1 cellular context compared by ENCODE assay signal in genomic region chr6:28104392-28105250, GRCh38.
A peak's percentile ranks its signal among the peaks of the same experiment; 100 is the strongest.
TF ChIP-seq lines count a peak whose summit lies in the region.

No MANE protein-coding gene starts in this region.

TF ChIP-seq in HepG2, 621 proteins besides CTCF, POLR2A, EP300 and RAD21 (continued from another document and continues in another):
- TF ChIP-seq, protein P1, sequence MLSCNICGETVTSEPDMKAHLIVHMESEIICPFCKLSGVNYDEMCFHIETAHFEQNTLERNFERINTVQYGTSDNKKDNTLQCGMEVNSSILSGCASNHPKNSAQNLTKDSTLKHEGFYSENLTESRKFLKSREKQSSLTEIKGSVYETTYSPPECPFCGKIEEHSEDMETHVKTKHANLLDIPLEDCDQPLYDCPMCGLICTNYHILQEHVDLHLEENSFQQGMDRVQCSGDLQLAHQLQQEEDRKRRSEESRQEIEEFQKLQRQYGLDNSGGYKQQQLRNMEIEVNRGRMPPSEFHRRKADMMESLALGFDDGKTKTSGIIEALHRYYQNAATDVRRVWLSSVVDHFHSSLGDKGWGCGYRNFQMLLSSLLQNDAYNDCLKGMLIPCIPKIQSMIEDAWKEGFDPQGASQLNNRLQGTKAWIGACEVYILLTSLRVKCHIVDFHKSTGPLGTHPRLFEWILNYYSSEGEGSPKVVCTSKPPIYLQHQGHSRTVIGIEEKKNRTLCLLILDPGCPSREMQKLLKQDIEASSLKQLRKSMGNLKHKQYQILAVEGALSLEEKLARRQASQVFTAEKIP (CRISPR knock-in tag; IDR thresholded peaks at IDR 0.05; ENCODE audit: borderline replicate concordance): no peak
- TF ChIP-seq ONECUT2 (CRISPR knock-in tag; IDR thresholded peaks at IDR 0.05): no peak
- TF ChIP-seq ZNF747 (CRISPR knock-in tag; IDR thresholded peaks at IDR 0.05; ENCODE audit: borderline replicate concordance): peak; percentile 91
- 0 out of 4 replicates have a peak, but pooled peaks of 1 of the 2 experiments have one; percentile 31 for TF ChIP-seq NR2F1 (CRISPR knock-in tag; IDR thresholded peaks at IDR 0.05)
- TF ChIP-seq GLI4 (CRISPR knock-in tag; IDR thresholded peaks at IDR 0.05; ENCODE audit: borderline replicate concordance): no peak; the same call in 1 of the 2 replicates
- no peak; the same call in 1 of the 2 replicates for TF ChIP-seq ZNF598 (CRISPR knock-in tag; IDR thresholded peaks at IDR 0.05; ENCODE audit: borderline replicate concordance)
- TF ChIP-seq ZNF546 (CRISPR knock-in tag; conservative IDR thresholded peaks at IDR 0.05): 0 out of 2 replicates have a peak, but pooled peaks have one; percentile 58
- TF ChIP-seq, protein P2, sequence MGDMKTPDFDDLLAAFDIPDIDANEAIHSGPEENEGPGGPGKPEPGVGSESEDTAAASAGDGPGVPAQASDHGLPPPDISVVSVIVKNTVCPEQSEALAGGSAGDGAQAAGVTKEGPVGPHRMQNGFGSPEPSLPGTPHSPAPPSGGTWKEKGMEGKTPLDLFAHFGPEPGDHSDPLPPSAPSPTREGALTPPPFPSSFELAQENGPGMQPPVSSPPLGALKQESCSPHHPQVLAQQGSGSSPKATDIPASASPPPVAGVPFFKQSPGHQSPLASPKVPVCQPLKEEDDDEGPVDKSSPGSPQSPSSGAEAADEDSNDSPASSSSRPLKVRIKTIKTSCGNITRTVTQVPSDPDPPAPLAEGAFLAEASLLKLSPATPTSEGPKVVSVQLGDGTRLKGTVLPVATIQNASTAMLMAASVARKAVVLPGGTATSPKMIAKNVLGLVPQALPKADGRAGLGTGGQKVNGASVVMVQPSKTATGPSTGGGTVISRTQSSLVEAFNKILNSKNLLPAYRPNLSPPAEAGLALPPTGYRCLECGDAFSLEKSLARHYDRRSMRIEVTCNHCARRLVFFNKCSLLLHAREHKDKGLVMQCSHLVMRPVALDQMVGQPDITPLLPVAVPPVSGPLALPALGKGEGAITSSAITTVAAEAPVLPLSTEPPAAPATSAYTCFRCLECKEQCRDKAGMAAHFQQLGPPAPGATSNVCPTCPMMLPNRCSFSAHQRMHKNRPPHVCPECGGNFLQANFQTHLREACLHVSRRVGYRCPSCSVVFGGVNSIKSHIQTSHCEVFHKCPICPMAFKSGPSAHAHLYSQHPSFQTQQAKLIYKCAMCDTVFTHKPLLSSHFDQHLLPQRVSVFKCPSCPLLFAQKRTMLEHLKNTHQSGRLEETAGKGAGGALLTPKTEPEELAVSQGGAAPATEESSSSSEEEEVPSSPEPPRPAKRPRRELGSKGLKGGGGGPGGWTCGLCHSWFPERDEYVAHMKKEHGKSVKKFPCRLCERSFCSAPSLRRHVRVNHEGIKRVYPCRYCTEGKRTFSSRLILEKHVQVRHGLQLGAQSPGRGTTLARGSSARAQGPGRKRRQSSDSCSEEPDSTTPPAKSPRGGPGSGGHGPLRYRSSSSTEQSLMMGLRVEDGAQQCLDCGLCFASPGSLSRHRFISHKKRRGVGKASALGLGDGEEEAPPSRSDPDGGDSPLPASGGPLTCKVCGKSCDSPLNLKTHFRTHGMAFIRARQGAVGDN (CRISPR knock-in tag; IDR thresholded peaks at IDR 0.05): peak; percentile 98
- TF ChIP-seq TP53 (CRISPR knock-in tag; conservative IDR thresholded peaks at IDR 0.05): 0 out of 2 replicates have a peak, but pooled peaks have one; percentile 44
- TF ChIP-seq KLF6 (CRISPR knock-in tag; IDR thresholded peaks at IDR 0.05): peak; percentile 17; the same call in 1 of the 2 replicates
- peak; percentile 12; the same call in 1 of the 2 replicates for TF ChIP-seq FOXP4 (CRISPR knock-in tag; IDR thresholded peaks at IDR 0.05)
- TF ChIP-seq RBAK (CRISPR knock-in tag; IDR thresholded peaks at IDR 0.05): no peak
- TF ChIP-seq NR2C2 (CRISPR knock-in tag; IDR thresholded peaks at IDR 0.05; ENCODE audit: borderline replicate concordance): 0 out of 2 replicates have a peak, but pooled peaks have one; percentile 60
- TF ChIP-seq, protein P3, sequence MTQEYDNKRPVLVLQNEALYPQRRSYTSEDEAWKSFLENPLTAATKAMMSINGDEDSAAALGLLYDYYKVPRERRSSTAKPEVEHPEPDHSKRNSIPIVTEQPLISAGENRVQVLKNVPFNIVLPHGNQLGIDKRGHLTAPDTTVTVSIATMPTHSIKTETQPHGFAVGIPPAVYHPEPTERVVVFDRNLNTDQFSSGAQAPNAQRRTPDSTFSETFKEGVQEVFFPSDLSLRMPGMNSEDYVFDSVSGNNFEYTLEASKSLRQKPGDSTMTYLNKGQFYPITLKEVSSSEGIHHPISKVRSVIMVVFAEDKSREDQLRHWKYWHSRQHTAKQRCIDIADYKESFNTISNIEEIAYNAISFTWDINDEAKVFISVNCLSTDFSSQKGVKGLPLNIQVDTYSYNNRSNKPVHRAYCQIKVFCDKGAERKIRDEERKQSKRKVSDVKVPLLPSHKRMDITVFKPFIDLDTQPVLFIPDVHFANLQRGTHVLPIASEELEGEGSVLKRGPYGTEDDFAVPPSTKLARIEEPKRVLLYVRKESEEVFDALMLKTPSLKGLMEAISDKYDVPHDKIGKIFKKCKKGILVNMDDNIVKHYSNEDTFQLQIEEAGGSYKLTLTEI (CRISPR knock-in tag; conservative IDR thresholded peaks at IDR 0.05): no peak
- TF ChIP-seq, protein P4, sequence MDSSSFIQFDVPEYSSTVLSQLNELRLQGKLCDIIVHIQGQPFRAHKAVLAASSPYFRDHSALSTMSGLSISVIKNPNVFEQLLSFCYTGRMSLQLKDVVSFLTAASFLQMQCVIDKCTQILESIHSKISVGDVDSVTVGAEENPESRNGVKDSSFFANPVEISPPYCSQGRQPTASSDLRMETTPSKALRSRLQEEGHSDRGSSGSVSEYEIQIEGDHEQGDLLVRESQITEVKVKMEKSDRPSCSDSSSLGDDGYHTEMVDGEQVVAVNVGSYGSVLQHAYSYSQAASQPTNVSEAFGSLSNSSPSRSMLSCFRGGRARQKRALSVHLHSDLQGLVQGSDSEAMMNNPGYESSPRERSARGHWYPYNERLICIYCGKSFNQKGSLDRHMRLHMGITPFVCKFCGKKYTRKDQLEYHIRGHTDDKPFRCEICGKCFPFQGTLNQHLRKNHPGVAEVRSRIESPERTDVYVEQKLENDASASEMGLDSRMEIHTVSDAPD (CRISPR knock-in tag; IDR thresholded peaks at IDR 0.05): no peak
- 0 out of 2 replicates have a peak, but pooled peaks have one; percentile 60 for TF ChIP-seq GTF3A (CRISPR knock-in tag; conservative IDR thresholded peaks at IDR 0.05)
- no peak for TF ChIP-seq ZNF318 (CRISPR knock-in tag; IDR thresholded peaks at IDR 0.05)
- TF ChIP-seq, protein P5, sequence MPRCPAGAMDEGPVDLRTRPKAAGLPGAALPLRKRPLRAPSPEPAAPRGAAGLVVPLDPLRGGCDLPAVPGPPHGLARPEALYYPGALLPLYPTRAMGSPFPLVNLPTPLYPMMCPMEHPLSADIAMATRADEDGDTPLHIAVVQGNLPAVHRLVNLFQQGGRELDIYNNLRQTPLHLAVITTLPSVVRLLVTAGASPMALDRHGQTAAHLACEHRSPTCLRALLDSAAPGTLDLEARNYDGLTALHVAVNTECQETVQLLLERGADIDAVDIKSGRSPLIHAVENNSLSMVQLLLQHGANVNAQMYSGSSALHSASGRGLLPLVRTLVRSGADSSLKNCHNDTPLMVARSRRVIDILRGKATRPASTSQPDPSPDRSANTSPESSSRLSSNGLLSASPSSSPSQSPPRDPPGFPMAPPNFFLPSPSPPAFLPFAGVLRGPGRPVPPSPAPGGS (CRISPR knock-in tag; IDR thresholded peaks at IDR 0.05): peak; percentile 87
- 0 out of 2 replicates have a peak, but pooled peaks have one; percentile 68 for TF ChIP-seq ZFP41 (CRISPR knock-in tag; IDR thresholded peaks at IDR 0.05; ENCODE audit: borderline replicate concordance)
- TF ChIP-seq ZKSCAN1 (IDR thresholded peaks at IDR 0.05; ENCODE audit: low read length): no peak
- TF ChIP-seq GMEB2 (CRISPR knock-in tag; IDR thresholded peaks at IDR 0.05; ENCODE audit: low read depth): 0 out of 2 replicates have a peak, but pooled peaks have one; percentile 6
- peak; percentile 44; the same call in 1 of the 2 replicates for TF ChIP-seq THAP7 (CRISPR knock-in tag; IDR thresholded peaks at IDR 0.05)
- peak; percentile 45; the same call in 1 of the 2 replicates for TF ChIP-seq RXRB (CRISPR knock-in tag; IDR thresholded peaks at IDR 0.05; ENCODE audit: borderline replicate concordance)
- TF ChIP-seq ETV5 (CRISPR knock-in tag; IDR thresholded peaks at IDR 0.05; ENCODE audit: borderline replicate concordance): peak; percentile 92
- no peak for TF ChIP-seq PRMT3 (CRISPR knock-in tag; IDR thresholded peaks at IDR 0.05; ENCODE audit: borderline replicate concordance, low read depth)
- no peak for TF ChIP-seq NCOA2 (CRISPR knock-in tag; IDR thresholded peaks at IDR 0.05)
- TF ChIP-seq ZNF253 (CRISPR knock-in tag; IDR thresholded peaks at IDR 0.05; ENCODE audit: borderline replicate concordance): peak; percentile 96; the same call in 1 of the 2 replicates
- TF ChIP-seq SSRP1 (CRISPR knock-in tag; IDR thresholded peaks at IDR 0.05): peak; percentile 86; the same call in 1 of the 2 replicates
- TF ChIP-seq ZBTB42 (CRISPR knock-in tag; IDR thresholded peaks at IDR 0.05): 0 out of 2 replicates have a peak, but pooled peaks have one; percentile 17
- TF ChIP-seq SP5 (CRISPR knock-in tag; IDR thresholded peaks at IDR 0.05; ENCODE audit: borderline replicate concordance, low read depth): no peak
